8 cellular contexts compared by ENCODE assay signal in genomic region chr2:216498418-216499413, GRCh38. TPM values are rescaled to one million over a fixed set of nuclear protein-coding genes. Genes with fewer than 3 reads are reported as not detected.
DNase-seq lines count a peak whose midpoint lies in the region; ATAC-seq and TF ChIP-seq lines count a peak whose summit lies in the region.

Gene RPL37A (plus strand): TSS chr2:216498844. CDS start chr2:216498875, 31 bp downstream.

- TF ChIP-seq CTCF in omental fat pad (IDR thresholded peaks at IDR 0.05) (no peak), testis (IDR thresholded peaks at IDR 0.05) (no peak)

- H3K4me3 ChIP-seq in GM08714 (ENCODE audit: low read length) = peak within 1 kb of the TSS; percentile 99
- H3K4me3 ChIP-seq in testis = peak within 1 kb of the TSS; percentile 86 to 93

- H3K27me3 ChIP-seq in testis = no peaks in the 10 kb centered on the region

- H3K27ac Mint-ChIP-seq in activated naive CD4-positive, alpha-beta T cell treated with anti-CD3 and anti-CD28 coated beads, Interleukin-2, amount 50 U/mL, for 72 hours = peak within 1 kb of the TSS; percentile 98 to 99

- H3K9me3 ChIP-seq in testis = no peaks in the 10 kb centered on the region

- DNase-seq in NCI-H1092 treated with DMSO at 0.1 percent for 48 hours (lab: John Stamatoyannopoulos, UW) (peak; percentile 94), SKM-1 (lab: John Stamatoyannopoulos, UW; ENCODE audit: unreplicated experiment) (peak; percentile 95), glomerular visceral epithelial cell (ENCODE audit: extremely low spot score) (peak; percentile 97), omental fat pad (ENCODE audit: low spot score) (peak; percentile 78), testis (peak; percentile 96)
- peak; percentile 87 to 91 for DNase-seq in activated naive CD4-positive, alpha-beta T cell treated with anti-CD3 and anti-CD28 coated beads, Interleukin-2, amount 50 U/mL, for 72 hours (ENCODE audit: low spot score in 2 of 2)

- WGBS in testis, 2 donors = 0 to 1% methylated on average over 54 to 55 of the region's 55 CpGs

- ATAC-seq in HG02610 (IDR thresholded peaks at IDR 0.05; ENCODE audit: unreplicated experiment) (peak; percentile 92), omental fat pad (ENCODE audit: low FRiP score) (peak; percentile 97)
- peak; percentile 98 to 99 for ATAC-seq in activated naive CD4-positive, alpha-beta T cell treated with anti-CD3 and anti-CD28 coated beads, Interleukin-2, amount 50 U/mL, for 72 hours

- peaks cover 53 to 54% of the 10 kb centered on the region in 2 donors for H3K36me3 Mint-ChIP-seq in activated naive CD4-positive, alpha-beta T cell treated with anti-CD3 and anti-CD28 coated beads, Interleukin-2, amount 50 U/mL, for 72 hours

- intact Hi-C loops in testis (cut with DNase I; ENCODE audit: low total_unique reads) = no loop called here

- peak within 1 kb of the TSS; percentile 79 to 89 for H3K27ac ChIP-seq in testis

- peaks cover 17% of the 10 kb centered on the region for H3K4me1 ChIP-seq in testis

- no peaks in the 10 kb centered on the region for H3K9me3 Mint-ChIP-seq in activated naive CD4-positive, alpha-beta T cell treated with anti-CD3 and anti-CD28 coated beads, Interleukin-2, amount 50 U/mL, for 72 hours

- TF ChIP-seq POLR2A in testis (IDR thresholded peaks at IDR 0.05) = peak; percentile 77

- H3K36me3 ChIP-seq in testis (ENCODE audit: low read depth, missing control alignments) = no peaks in the 10 kb centered on the region

RNA-seq across cellular contexts. Expression of gene RPL37A, which starts in this region (rescaled TPM):
- total RNA-seq in activated naive CD4-positive, alpha-beta T cell treated with anti-CD3 and anti-CD28 coated beads, Interleukin-2, amount 50 U/mL, for 72 hours = 1,000 to 10,000 TPM; 3,400 to 3,972 TPM
- total RNA-seq in omental fat pad = 1,000 to 10,000 TPM; 1,064 to 1,421 (median 1,319) TPM
- total RNA-seq in testis = 1,000 to 10,000 TPM in 1 of 2 donors, 100 to 1,000 TPM in 1; 806 to 1,188 TPM
- 2,664 TPM for polyA plus RNA-seq in testis (ENCODE audit: insufficient read depth, low read depth, low replicate concordance)

Comparison
In these comparisons a context has a peak if more than half of its experiments do, and no peak if none do; other contexts are left out.
1. Peak in every context shown above with its lines: DNase-seq, ATAC-seq, H3K4me3 ChIP-seq and H3K27ac ChIP-seq.